In the genomic region with DNA sequence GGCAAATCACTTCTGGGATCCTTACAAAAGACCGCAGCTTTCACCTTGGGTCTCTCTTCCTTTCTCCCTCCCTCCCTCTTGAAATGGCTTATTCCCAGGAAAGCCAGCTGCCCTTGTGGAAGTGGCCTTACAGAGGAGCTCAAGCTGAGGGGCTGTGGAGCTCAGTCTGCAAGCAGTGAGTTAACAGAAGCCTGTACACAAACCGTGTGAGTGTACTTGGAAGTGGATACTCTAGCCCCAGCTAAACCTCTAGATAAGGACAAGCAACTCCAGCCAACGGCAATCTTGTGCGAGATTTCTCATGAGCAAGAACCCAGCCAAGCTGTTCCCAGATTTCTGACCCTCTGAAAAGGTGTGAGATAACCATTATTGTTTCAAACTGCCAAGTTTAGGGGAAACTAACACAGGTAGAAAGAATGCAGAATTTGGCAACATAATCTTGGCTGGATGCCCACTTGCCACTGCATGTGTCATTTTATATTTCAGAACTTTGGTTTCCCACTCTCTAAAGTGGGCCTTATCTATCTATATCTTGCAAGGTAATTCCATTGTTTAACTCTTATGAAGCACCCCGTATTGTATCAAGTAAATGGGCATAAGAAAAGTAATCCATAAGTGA, we compare ENCODE assay signal across 1 cellular context.
TF ChIP-seq lines count a peak whose summit lies in the region.

No MANE protein-coding gene starts in this region.

TF ChIP-seq in WTC11, 78 proteins besides CTCF, POLR2A, EP300 and RAD21 (continued from another document):
- TF ChIP-seq, protein P1, sequence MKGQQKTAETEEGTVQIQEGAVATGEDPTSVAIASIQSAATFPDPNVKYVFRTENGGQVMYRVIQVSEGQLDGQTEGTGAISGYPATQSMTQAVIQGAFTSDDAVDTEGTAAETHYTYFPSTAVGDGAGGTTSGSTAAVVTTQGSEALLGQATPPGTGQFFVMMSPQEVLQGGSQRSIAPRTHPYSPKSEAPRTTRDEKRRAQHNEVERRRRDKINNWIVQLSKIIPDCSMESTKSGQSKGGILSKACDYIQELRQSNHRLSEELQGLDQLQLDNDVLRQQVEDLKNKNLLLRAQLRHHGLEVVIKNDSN (CRISPR knock-in tag; IDR thresholded peaks at IDR 0.05), result no peak
- TF ChIP-seq, protein P2, sequence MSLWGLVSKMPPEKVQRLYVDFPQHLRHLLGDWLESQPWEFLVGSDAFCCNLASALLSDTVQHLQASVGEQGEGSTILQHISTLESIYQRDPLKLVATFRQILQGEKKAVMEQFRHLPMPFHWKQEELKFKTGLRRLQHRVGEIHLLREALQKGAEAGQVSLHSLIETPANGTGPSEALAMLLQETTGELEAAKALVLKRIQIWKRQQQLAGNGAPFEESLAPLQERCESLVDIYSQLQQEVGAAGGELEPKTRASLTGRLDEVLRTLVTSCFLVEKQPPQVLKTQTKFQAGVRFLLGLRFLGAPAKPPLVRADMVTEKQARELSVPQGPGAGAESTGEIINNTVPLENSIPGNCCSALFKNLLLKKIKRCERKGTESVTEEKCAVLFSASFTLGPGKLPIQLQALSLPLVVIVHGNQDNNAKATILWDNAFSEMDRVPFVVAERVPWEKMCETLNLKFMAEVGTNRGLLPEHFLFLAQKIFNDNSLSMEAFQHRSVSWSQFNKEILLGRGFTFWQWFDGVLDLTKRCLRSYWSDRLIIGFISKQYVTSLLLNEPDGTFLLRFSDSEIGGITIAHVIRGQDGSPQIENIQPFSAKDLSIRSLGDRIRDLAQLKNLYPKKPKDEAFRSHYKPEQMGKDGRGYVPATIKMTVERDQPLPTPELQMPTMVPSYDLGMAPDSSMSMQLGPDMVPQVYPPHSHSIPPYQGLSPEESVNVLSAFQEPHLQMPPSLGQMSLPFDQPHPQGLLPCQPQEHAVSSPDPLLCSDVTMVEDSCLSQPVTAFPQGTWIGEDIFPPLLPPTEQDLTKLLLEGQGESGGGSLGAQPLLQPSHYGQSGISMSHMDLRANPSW (CRISPR knock-in tag; conservative IDR thresholded peaks at IDR 0.05; ENCODE audit: low read depth), result no peak
- no peak for TF ChIP-seq NFE2L1 (CRISPR knock-in tag; IDR thresholded peaks at IDR 0.05)
- no peak for TF ChIP-seq TP53 (CRISPR knock-in tag; IDR thresholded peaks at IDR 0.05)
- no peak for TF ChIP-seq NR1H2 (CRISPR knock-in tag; IDR thresholded peaks at IDR 0.05)
